ENCODE assay signal across 16 cellular contexts in genomic region chr9:94971378-94972131, GRCh38.
DNase-seq lines count a peak whose midpoint lies in the region; ATAC-seq and TF ChIP-seq lines count a peak whose summit lies in the region.
"Had no signal": no experiment of that assay in that cellular context is flagged by ENCODE, and none has a peak within 500 bp of the region (broad histone marks: within the 10 kb centered on the region; RNA-seq: fewer than 3 reads in every experiment).

No MANE protein-coding gene starts in this region.

- H3K4me3 Mint-ChIP-seq in activated naive CD8-positive, alpha-beta T cell treated with anti-CD3 and anti-CD28 coated beads, Interleukin-2, amount 50 U/mL, for 24 hours = no peak overlapping the region
- no peak overlapping the region for H3K4me3 Mint-ChIP-seq in activated naive CD8-positive, alpha-beta T cell treated with anti-CD3 and anti-CD28 coated beads for 36 hours
- H3K4me3 Mint-ChIP-seq: activated naive CD8-positive, alpha-beta T cell treated with anti-CD3 and anti-CD28 coated beads, Interleukin-2, amount 10 ng/mL, durations not matched to agents 7 days and 5 days had no signal

- H3K27me3 ChIP-seq in hepatocyte (no peaks in the 10 kb centered on the region), testis (no peaks in the 10 kb centered on the region)

- H3K36me3 Mint-ChIP-seq in activated naive CD8-positive, alpha-beta T cell treated with anti-CD3 and anti-CD28 coated beads, Interleukin-2, amount 50 U/mL, for 24 hours (ENCODE audit: low read depth) = peaks cover 2% of the 10 kb centered on the region
- peaks cover 7% of the 10 kb centered on the region for H3K36me3 Mint-ChIP-seq in activated naive CD8-positive, alpha-beta T cell treated with anti-CD3 and anti-CD28 coated beads for 36 hours
- H3K36me3 Mint-ChIP-seq: activated naive CD8-positive, alpha-beta T cell treated with anti-CD3 and anti-CD28 coated beads, Interleukin-2, amount 10 ng/mL, durations not matched to agents 7 days and 5 days had no signal

- no peak for TF ChIP-seq CTCF in hepatocyte (IDR thresholded peaks at IDR 0.05; ENCODE audit: poor library complexity)
- no peak for TF ChIP-seq CTCF in testis (IDR thresholded peaks at IDR 0.05)

- H3K27me3 Mint-ChIP-seq in activated naive CD8-positive, alpha-beta T cell treated with anti-CD3 and anti-CD28 coated beads, Interleukin-2, amount 50 U/mL, for 24 hours = no peaks in the 10 kb centered on the region
- H3K27me3 Mint-ChIP-seq in activated naive CD8-positive, alpha-beta T cell treated with anti-CD3 and anti-CD28 coated beads for 36 hours = no peaks in the 10 kb centered on the region
- H3K27me3 Mint-ChIP-seq: activated naive CD8-positive, alpha-beta T cell treated with anti-CD3 and anti-CD28 coated beads, Interleukin-2, amount 10 ng/mL, durations not matched to agents 7 days and 5 days had no signal

- no peaks in the 10 kb centered on the region for H3K9me3 Mint-ChIP-seq in activated naive CD8-positive, alpha-beta T cell treated with anti-CD3 and anti-CD28 coated beads, Interleukin-2, amount 50 U/mL, for 24 hours
- H3K9me3 Mint-ChIP-seq in activated naive CD8-positive, alpha-beta T cell treated with anti-CD3 and anti-CD28 coated beads for 36 hours = no peaks in the 10 kb centered on the region
- H3K9me3 Mint-ChIP-seq: activated naive CD8-positive, alpha-beta T cell treated with anti-CD3 and anti-CD28 coated beads, Interleukin-2, amount 10 ng/mL, durations not matched to agents 7 days and 5 days had no signal

- H3K4me3 ChIP-seq in SK-N-MC = no peak overlapping the region
- H3K4me3 ChIP-seq in hepatocyte = no peak overlapping the region
- H3K4me3 ChIP-seq in testis = no peak overlapping the region

- peak overlapping the region; percentile 23 for H3K27ac Mint-ChIP-seq in activated naive CD8-positive, alpha-beta T cell treated with anti-CD3 and anti-CD28 coated beads, Interleukin-2, amount 50 U/mL, for 24 hours
- no peak overlapping the region for H3K27ac Mint-ChIP-seq in activated naive CD8-positive, alpha-beta T cell treated with anti-CD3 and anti-CD28 coated beads for 36 hours
- H3K27ac Mint-ChIP-seq: activated naive CD8-positive, alpha-beta T cell treated with anti-CD3 and anti-CD28 coated beads, Interleukin-2, amount 10 ng/mL, durations not matched to agents 7 days and 5 days had no signal

- H2AFZ ChIP-seq in hepatocyte = no peak overlapping the region

- no peak for DNase-seq in activated naive CD8-positive, alpha-beta T cell treated with anti-CD3 and anti-CD28 coated beads, Interleukin-2, amount 50 U/mL, for 24 hours
- no peak for DNase-seq in activated naive CD8-positive, alpha-beta T cell treated with anti-CD3 and anti-CD28 coated beads for 36 hours
- DNase-seq in SK-N-MC (ENCODE audit: low read depth, low spot score) = no peak
- DNase-seq in hepatocyte (ENCODE audit: low spot score) = no peak
- DNase-seq in testis = peak; percentile 61
- no peak for DNase-seq in activated CD8-positive, alpha-beta memory T cell treated with anti-CD3 and anti-CD28 coated beads for 24 hours
- no peak for DNase-seq in NCI-H187 treated with DMSO at 0.1 percent for 48 hours (lab: John Stamatoyannopoulos, UW)
- DNase-seq: activated naive CD8-positive, alpha-beta T cell treated with anti-CD3 and anti-CD28 coated beads, Interleukin-2, amount 10 ng/mL, durations not matched to agents 7 days and 5 days; Caco-2; cerebellar nuclear complex; KG1; mammary epithelial cell; NCI-H1930; nucleus accumbens had no signal

- ATAC-seq in activated naive CD8-positive, alpha-beta T cell treated with anti-CD3 and anti-CD28 coated beads, Interleukin-2, amount 50 U/mL, for 24 hours = no peak
- ATAC-seq in GM21447 (IDR thresholded peaks at IDR 0.05; ENCODE audit: unreplicated experiment) = no peak
- ATAC-seq: activated CD4-positive, CD25-positive, alpha-beta regulatory T cell treated with anti-CD3 and anti-CD28 coated beads, Interleukin-2, amount 50 U/mL, for 24 hours had no signal

- H3K36me3 ChIP-seq in SK-N-MC (ENCODE audit: insufficient read depth, low read length) = no peaks in the 10 kb centered on the region
- H3K36me3 ChIP-seq in hepatocyte (replicated peaks; ENCODE audit: insufficient read depth, low read depth) = no peaks in the 10 kb centered on the region
- no peaks in the 10 kb centered on the region for H3K36me3 ChIP-seq in testis (ENCODE audit: low read depth, missing control alignments)

- no peaks in the 10 kb centered on the region for H3K4me1 Mint-ChIP-seq in activated naive CD8-positive, alpha-beta T cell treated with anti-CD3 and anti-CD28 coated beads, Interleukin-2, amount 50 U/mL, for 24 hours
- no peaks in the 10 kb centered on the region for H3K4me1 Mint-ChIP-seq in activated naive CD8-positive, alpha-beta T cell treated with anti-CD3 and anti-CD28 coated beads for 36 hours
- H3K4me1 Mint-ChIP-seq: activated naive CD8-positive, alpha-beta T cell treated with anti-CD3 and anti-CD28 coated beads, Interleukin-2, amount 10 ng/mL, durations not matched to agents 7 days and 5 days had no signal

- intact Hi-C loops in testis (cut with DNase I; ENCODE audit: low total_unique reads) = no loop called here

- no peaks in the 10 kb centered on the region for H3K9me2 ChIP-seq in hepatocyte (replicated peaks; ENCODE audit: insufficient read depth)

- no peak overlapping the region for H3K4me2 ChIP-seq in hepatocyte

- H3K27ac ChIP-seq in SK-N-MC (peak overlapping the region; percentile 59), hepatocyte (peak overlapping the region; percentile 78), testis (peak overlapping the region; percentile 39 to 73)

- no peaks in the 10 kb centered on the region for H3K79me2 ChIP-seq in hepatocyte

- no peaks in the 10 kb centered on the region for H4K20me1 ChIP-seq in hepatocyte (ENCODE audit: insufficient read depth, poor library complexity, severe bottlenecking)

- TF ChIP-seq POLR2A in testis (IDR thresholded peaks at IDR 0.05) = no peak

- H3K4me1 ChIP-seq in hepatocyte (ENCODE audit: insufficient read depth) (peaks cover 62% of the 10 kb centered on the region), testis (peaks cover 23% of the 10 kb centered on the region)

- no peaks in the 10 kb centered on the region for H3K9me3 ChIP-seq in SK-N-MC (ENCODE audit: low read depth, low read length)
- H3K9me3 ChIP-seq in hepatocyte (ENCODE audit: low read depth) = no peaks in the 10 kb centered on the region
- no peaks in the 10 kb centered on the region for H3K9me3 ChIP-seq in testis
- H3K9me3 ChIP-seq: Caco-2 had no signal

- no peak overlapping the region for H3K9ac ChIP-seq in SK-N-MC (ENCODE audit: insufficient read length)

- WGBS in hepatocyte (ENCODE audit: low lambda C conversion rate, missing lambda C conversion rate) = 69% methylated on average over 13 of the region's 13 CpGs
- 80 to 81% methylated on average over 13 of the region's 13 CpGs for WGBS in testis, 2 donors
